ENCODE assay signal across 17 cellular contexts in genomic region chr1:236160540-236161127, GRCh38. TPM values are rescaled to one million over a fixed set of nuclear protein-coding genes. Genes with fewer than 3 reads are reported as not detected.
DNase-seq lines count a peak whose midpoint lies in the region; ATAC-seq and TF ChIP-seq lines count a peak whose summit lies in the region.
"Had no signal": no experiment of that assay in that cellular context is flagged by ENCODE, and none has a peak within 500 bp of the region (broad histone marks: within the 10 kb centered on the region; RNA-seq: fewer than 3 reads in every experiment).

No MANE protein-coding gene starts in this region.

- H3K4me1 Mint-ChIP-seq in Caco-2 (ENCODE audit: low read depth, unreplicated experiment): peaks cover 34% of the 10 kb centered on the region
- H3K4me1 Mint-ChIP-seq in T-helper 17 cell: peaks cover 16% of the 10 kb centered on the region
- peaks cover 55 to 73% of the 10 kb centered on the region in 2 donors for H3K4me1 Mint-ChIP-seq in natural killer cell

- no peak overlapping the region for H3K4me3 Mint-ChIP-seq in Caco-2 (ENCODE audit: unreplicated experiment)
- H3K4me3 Mint-ChIP-seq in T-helper 17 cell: peak overlapping the region; percentile 21
- no peak overlapping the region for H3K4me3 Mint-ChIP-seq in natural killer cell
- H3K4me3 Mint-ChIP-seq: activated CD4-positive, alpha-beta T cell treated with anti-CD3 and anti-CD28 coated beads, Interleukin-2, amount 10 ng/mL, durations not matched to agents 24 days and 14 days; neural progenitor cell had no signal

- H3K27ac Mint-ChIP-seq in Caco-2 (ENCODE audit: unreplicated experiment) (peak overlapping the region; percentile 41), T-helper 17 cell (peak overlapping the region; percentile 78), natural killer cell (peak overlapping the region; percentile 79 to 85)
- H3K27ac Mint-ChIP-seq: activated CD4-positive, alpha-beta T cell treated with anti-CD3 and anti-CD28 coated beads, Interleukin-2, amount 10 ng/mL, durations not matched to agents 24 days and 14 days had no signal

- H3K9me3 ChIP-seq in Caco-2 (peaks cover 10% of the 10 kb centered on the region), T-helper 17 cell (ENCODE audit: control insufficient read depth, low read length, poor library complexity, severe bottlenecking) (no peaks in the 10 kb centered on the region), tibial artery (peaks cover 0 to 19% (median 11%) of the 10 kb centered on the region in 3 donors)

- in situ Hi-C loops in ACHN (cut with HindIII; ENCODE audit: low pct_ligation_motif_present, low pct_unique_long_range_greater_than_20kb, low sequenced_read_pairs): no loop called here

- H3K4me1 ChIP-seq in Caco-2 (peaks cover 33% of the 10 kb centered on the region), tibial artery (no peaks in the 10 kb centered on the region)
- H3K4me1 ChIP-seq: neural progenitor cell, suprapubic skin had no signal

- H3K27me3 Mint-ChIP-seq in Caco-2 (ENCODE audit: insufficient read depth, unreplicated experiment) (no peaks in the 10 kb centered on the region), T-helper 17 cell (no peaks in the 10 kb centered on the region), natural killer cell (ENCODE audit: low read depth in 2 of 2) (no peaks in the 10 kb centered on the region)
- H3K27me3 Mint-ChIP-seq: activated CD4-positive, alpha-beta T cell treated with anti-CD3 and anti-CD28 coated beads, Interleukin-2, amount 10 ng/mL, durations not matched to agents 24 days and 14 days had no signal

- CTCF ChIA-PET in Caco-2 (lab: Charles Lee): interaction anchor here (0.6 kb wide), 1 partner anchor 55 kb away, joined by 3 read pairs; no protein-coding TSS in a partner anchor

- H3K27ac ChIP-seq in tibial artery: no peak overlapping the region
- H3K27ac ChIP-seq: neural progenitor cell, suprapubic skin had no signal

- DNase-seq in Caco-2 (no peak), GM19238 (ENCODE audit: insufficient read length, low spot score) (peak; percentile 39), T-helper 17 cell (no peak), natural killer cell (no peak), NCI-H2196 treated with DMSO at 0.1 percent for 48 hours (lab: John Stamatoyannopoulos, UW; ENCODE audit: unreplicated experiment) (no peak), SW480 (ENCODE audit: low spot score) (no peak), ACHN (no peak), tibial artery (no peak)
- DNase-seq: activated CD4-positive, alpha-beta T cell treated with anti-CD3 and anti-CD28 coated beads, Interleukin-2, amount 10 ng/mL, durations not matched to agents 24 days and 14 days; AML-193; amygdala; NCI-H1105 treated with DMSO at 0.1 percent for 48 hours; NCI-H226; T1000 had no signal

- H3K27me3 ChIP-seq in Caco-2 (replicated peaks; ENCODE audit: control insufficient read depth, insufficient read depth, low read length) (no peaks in the 10 kb centered on the region), tibial artery (no peaks in the 10 kb centered on the region)
- H3K27me3 ChIP-seq: neural progenitor cell, suprapubic skin had no signal

- TF ChIP-seq CTCF in Caco-2 (IDR thresholded peaks at IDR 0.05; ENCODE audit: insufficient read depth in 1 of 2, low read depth in 1 of 2, low read length in 1 of 2, severe bottlenecking in 1 of 2, unreplicated experiment in 1 of 2): no peak
- no peak for TF ChIP-seq CTCF in natural killer cell (IDR thresholded peaks at IDR 0.05)
- no peak for TF ChIP-seq CTCF in tibial artery (IDR thresholded peaks at IDR 0.05)

- peaks cover 14% of the 10 kb centered on the region for H3K9me3 Mint-ChIP-seq in Caco-2 (ENCODE audit: unreplicated experiment)
- H3K9me3 Mint-ChIP-seq in natural killer cell: peaks cover 11 to 18% of the 10 kb centered on the region in 2 donors

- ATAC-seq in T-helper 17 cell: no peak
- ATAC-seq in natural killer cell: no peak

- intact Hi-C loops in Caco-2 (cut with micrococcal nuclease; ENCODE audit: unreplicated experiment): no loop called here
- intact Hi-C loops in natural killer cell (cut with micrococcal nuclease): no loop called here
- intact Hi-C loops in tibial artery (cut with DNase I; ENCODE audit: low total_unique reads): no loop called here

- POLR2A ChIA-PET in Caco-2 (lab: Charles Lee): no interaction called here

- H3K36me3 Mint-ChIP-seq in Caco-2 (ENCODE audit: insufficient read depth, unreplicated experiment): peaks cover 17% of the 10 kb centered on the region
- H3K36me3 Mint-ChIP-seq in T-helper 17 cell (ENCODE audit: low read depth): peaks cover 11% of the 10 kb centered on the region
- H3K36me3 Mint-ChIP-seq in natural killer cell: no peaks in the 10 kb centered on the region

- H3K36me3 ChIP-seq in Caco-2 (ENCODE audit: control insufficient read depth, insufficient read depth, low read length) (no peaks in the 10 kb centered on the region), tibial artery (peaks cover 6 to 7% (median 7%) of the 10 kb centered on the region in 3 donors)
- H3K36me3 ChIP-seq: neural progenitor cell had no signal

- no TSS peak for BruUV-seq in Caco-2 (replicated peaks; lab: Mats Ljungman, UMichigan)

- H3K4me3 ChIP-seq in Caco-2 (ENCODE audit: low read depth, low read length) (no peak overlapping the region), tibial artery (no peak overlapping the region)
- H3K4me3 ChIP-seq: lung, neural progenitor cell, suprapubic skin had no signal

RNA-seq across cellular contexts. Expression of gene GPR137B, which starts 18.3 kb away (rescaled TPM):
- 5.5 and 5.9 TPM in 2 replicates for total RNA-seq in Caco-2 (2022)
- 10 to 100 TPM; 13.6 to 14.3 TPM for total RNA-seq in T-helper 17 cell
- total RNA-seq in natural killer cell: 10 to 100 TPM; 13.3 to 13.8 (median 13.5) TPM
